In genomic region chrX:135126145-135126544, GRCh38 we compare ENCODE assay signal across 6 cellular contexts. TPM values are rescaled to one million over a fixed set of nuclear protein-coding genes. Genes with fewer than 3 reads are reported as not detected.
"Had no signal": no experiment of that assay in that cellular context is flagged by ENCODE, and none has a peak within 500 bp of the region (broad histone marks: within the 10 kb centered on the region; RNA-seq: fewer than 3 reads in every experiment).

No MANE protein-coding gene starts in this region.

RNA-seq across cellular contexts. Expression of gene ETDB, which starts 5.8 kb away (rescaled TPM):
- total RNA-seq: M059J, PC-3, Peyer's patch, Right ventricle myocardium superior, SJSA1 had no signal
- polyA plus RNA-seq: SK-N-SH had no signal

RNA-seq across cellular contexts. Expression of gene SMIM10L2B, which starts 27.6 kb away (rescaled TPM):
- total RNA-seq: PC-3 had no signal

RNA-seq across cellular contexts. Expression of gene CT55, which starts 45.1 kb away (rescaled TPM):
- total RNA-seq: PC-3, Peyer's patch, Right ventricle myocardium superior, SJSA1 had no signal
